ENCODE assay signal across 22 cellular contexts in genomic region chr5:67262956-67263355, GRCh38.
DNase-seq lines count a peak whose midpoint lies in the region; ATAC-seq and TF ChIP-seq lines count a peak whose summit lies in the region.
"Had no signal": no experiment of that assay in that cellular context is flagged by ENCODE, and none has a peak within 500 bp of the region (broad histone marks: within the 10 kb centered on the region; RNA-seq: fewer than 3 reads in every experiment).

No MANE protein-coding gene starts in this region.

- H3K9me3 ChIP-seq in breast epithelium (no peaks in the 10 kb centered on the region), esophagus muscularis mucosa (no peaks in the 10 kb centered on the region), uterus (no peaks in the 10 kb centered on the region)
- H3K9me3 ChIP-seq: BLaER1, Caco-2 had no signal

- intact Hi-C loops in MCF 10A (cut with micrococcal nuclease) = no loop called here
- intact Hi-C loops in breast epithelium (cut with DNase I; ENCODE audit: low total_unique reads) = no loop called here
- intact Hi-C loops in esophagus muscularis mucosa (cut with DNase I) = no loop called here
- intact Hi-C loops in uterus (cut with DNase I; ENCODE audit: low total_unique reads) = no loop called here

- H3K36me3 ChIP-seq in breast epithelium = no peaks in the 10 kb centered on the region
- H3K36me3 ChIP-seq in esophagus muscularis mucosa = no peaks in the 10 kb centered on the region
- H3K36me3 ChIP-seq in uterus = no peaks in the 10 kb centered on the region
- H3K36me3 ChIP-seq: BLaER1 had no signal

- H3K27ac Mint-ChIP-seq in MCF 10A (ENCODE audit: low read depth, unreplicated experiment) (peak overlapping the region; percentile 91), nephron (peak overlapping the region in 2 of 3 experiments; percentile 18 to 66)
- H3K27ac Mint-ChIP-seq: B cell; CD8-positive, alpha-beta T cell; GM23338; H9 had no signal

- H3K4me1 Mint-ChIP-seq in MCF 10A (ENCODE audit: insufficient read depth, unreplicated experiment) = peaks cover 49% of the 10 kb centered on the region
- peaks cover 16% of the 10 kb centered on the region for H3K4me1 Mint-ChIP-seq in nephron
- H3K4me1 Mint-ChIP-seq: B cell; CD4-positive, CD25-positive, alpha-beta regulatory T cell; GM23338; H9 had no signal

- no peak for ATAC-seq in HG03354 (IDR thresholded peaks at IDR 0.05; ENCODE audit: poor library complexity, severe bottlenecking, unreplicated experiment)
- ATAC-seq in GM19035 (IDR thresholded peaks at IDR 0.05; ENCODE audit: unreplicated experiment) = no peak
- ATAC-seq: CD8-positive, alpha-beta T cell; GM12878; GM23338; HCT116 had no signal

- DNase-seq in MCF 10A (ENCODE audit: unreplicated experiment) (no peak), breast epithelium (ENCODE audit: low spot score in 2 of 2) (no peak), esophagus muscularis mucosa (ENCODE audit: extremely low spot score) (no peak), uterus (no peak), SW480 (ENCODE audit: low spot score) (no peak)
- DNase-seq: Caco-2; CD4-positive, CD25-positive, alpha-beta regulatory T cell; CD8-positive, alpha-beta T cell; DMS153; DND-41; GDM1; H9 had no signal

- H3K4me3 Mint-ChIP-seq in MCF 10A (ENCODE audit: unreplicated experiment) (no peak overlapping the region), nephron (no peak overlapping the region)
- H3K4me3 Mint-ChIP-seq: B cell; CD4-positive, CD25-positive, alpha-beta regulatory T cell; CD8-positive, alpha-beta T cell; GM23338; H9 had no signal

- TF ChIP-seq EP300 in esophagus muscularis mucosa (IDR thresholded peaks at IDR 0.05) = no peak

- H3K4me3 ChIP-seq in breast epithelium (no peak overlapping the region), esophagus muscularis mucosa (no peak overlapping the region), uterus (no peak overlapping the region)
- H3K4me3 ChIP-seq: BLaER1, GM12878, GM23338 had no signal

- BruUV-seq in MCF 10A (replicated peaks; lab: Mats Ljungman, UMichigan) = no TSS peak

- H3K36me3 Mint-ChIP-seq in MCF 10A (ENCODE audit: insufficient read depth, unreplicated experiment) = no peaks in the 10 kb centered on the region
- H3K36me3 Mint-ChIP-seq in nephron (ENCODE audit: low read depth) = no peaks in the 10 kb centered on the region
- H3K36me3 Mint-ChIP-seq: CD4-positive, CD25-positive, alpha-beta regulatory T cell; CD8-positive, alpha-beta T cell had no signal

- peaks cover 18% of the 10 kb centered on the region for H3K9me3 Mint-ChIP-seq in MCF 10A (ENCODE audit: unreplicated experiment)
- H3K9me3 Mint-ChIP-seq in nephron = peaks cover 12% of the 10 kb centered on the region
- H3K9me3 Mint-ChIP-seq: CD8-positive, alpha-beta T cell; GM23338 had no signal

- H3K4me1 ChIP-seq in breast epithelium (peaks cover 6 to 12% of the 10 kb centered on the region in 2 donors), esophagus muscularis mucosa (peaks cover 5 to 63% (median 56%) of the 10 kb centered on the region in 4 donors), uterus (peaks cover 7 to 9% of the 10 kb centered on the region in 2 donors)
- H3K4me1 ChIP-seq: BLaER1 had no signal

- POLR2A ChIA-PET in MCF 10A (lab: Yijun Ruan, JAX) = interaction anchor here (0.6 to 2.8 kb wide), 13 partner anchors 9 to 953 kb away, joined by 3 to 15 read pairs (median 3); partner anchors contain the start of gene PIK3R1

- no peak for TF ChIP-seq CTCF in MCF 10A (IDR thresholded peaks at IDR 0.05; ENCODE audit: unreplicated experiment)
- no peak for TF ChIP-seq CTCF in breast epithelium (IDR thresholded peaks at IDR 0.05)
- TF ChIP-seq CTCF in esophagus muscularis mucosa (IDR thresholded peaks at IDR 0.05) = no peak
- no peak for TF ChIP-seq CTCF in nephron (IDR thresholded peaks at IDR 0.05; ENCODE audit: unreplicated experiment in 3 of 3)
- no peak for TF ChIP-seq CTCF in uterus (IDR thresholded peaks at IDR 0.05)

- TF ChIP-seq POLR2A in breast epithelium (IDR thresholded peaks at IDR 0.05) (no peak), esophagus muscularis mucosa (IDR thresholded peaks at IDR 0.05; ENCODE audit: low read depth) (no peak), uterus (IDR thresholded peaks at IDR 0.05) (no peak)

- H3K27me3 Mint-ChIP-seq in MCF 10A (ENCODE audit: insufficient read depth, unreplicated experiment) (no peaks in the 10 kb centered on the region), nephron (ENCODE audit: low read depth) (no peaks in the 10 kb centered on the region)

- H3K27ac ChIP-seq in breast epithelium = no peak overlapping the region
- H3K27ac ChIP-seq in esophagus muscularis mucosa (replicated peaks in 1 of 4) = peak overlapping the region; percentile 14 to 92 (median 40)
- H3K27ac ChIP-seq in uterus = peak overlapping the region; percentile 14 to 22
- H3K27ac ChIP-seq: 22Rv1, BLaER1, C4-2B had no signal

- CTCF ChIA-PET in MCF 10A (lab: Yijun Ruan, JAX) = interaction anchor here (0.8 kb wide), 1 partner anchor 22 kb away, joined by 3 read pairs; no protein-coding TSS in a partner anchor

- H3K27me3 ChIP-seq in breast epithelium (no peaks in the 10 kb centered on the region), esophagus muscularis mucosa (no peaks in the 10 kb centered on the region), uterus (no peaks in the 10 kb centered on the region)
- H3K27me3 ChIP-seq: BLaER1 had no signal

Comparison
In these comparisons a context has a peak if more than half of its experiments do, and no peak if none do; other contexts are left out.
1. H3K27ac ChIP-seq: peak in esophagus muscularis mucosa (4 of 4) and uterus (2 of 2); none in breast epithelium (0 of 2).